8 cellular contexts compared by ENCODE assay signal in the genomic region with DNA sequence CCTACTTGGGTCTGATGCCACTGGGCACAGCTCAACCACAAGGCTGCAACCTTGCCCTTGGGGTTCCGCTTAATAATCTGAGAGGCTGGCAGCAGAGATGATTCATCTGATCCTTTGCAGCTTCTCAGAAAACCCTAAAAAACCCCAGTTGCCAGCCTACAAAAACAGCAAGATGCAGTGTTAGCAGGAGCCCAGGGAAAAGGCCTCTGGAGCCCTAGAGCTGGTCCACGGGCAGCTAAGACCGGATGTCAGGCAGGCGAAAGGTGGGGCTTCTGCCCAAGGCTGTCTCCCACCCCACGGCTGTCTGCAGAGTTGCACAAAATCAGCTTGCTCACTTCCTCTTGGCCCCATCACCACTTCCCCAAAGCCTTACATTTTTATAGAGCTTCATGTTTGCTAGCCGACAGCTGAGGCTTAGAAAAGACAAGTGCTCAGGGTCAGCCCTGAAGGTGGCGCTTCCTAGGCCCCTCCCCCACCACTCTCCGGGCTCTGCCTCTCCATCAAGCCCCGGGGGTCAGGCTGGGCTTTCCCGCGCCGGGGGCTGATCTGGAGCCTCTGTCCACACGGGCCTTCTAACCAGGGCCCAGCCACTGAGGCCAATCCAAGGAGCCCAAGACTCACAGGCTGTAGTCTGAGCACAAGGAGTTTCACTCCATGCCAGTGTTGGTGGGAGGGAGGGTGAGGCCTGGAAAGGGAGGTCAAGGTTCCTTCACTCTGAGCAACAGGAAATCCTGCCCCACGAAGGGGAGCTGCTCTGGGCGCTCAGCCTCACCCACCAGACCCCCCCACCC. TPM values are rescaled to one million over a fixed set of nuclear protein-coding genes. Genes with fewer than 3 reads are reported as not detected.
DNase-seq lines count a peak whose midpoint lies in the region; ATAC-seq and TF ChIP-seq lines count a peak whose summit lies in the region.

No MANE protein-coding gene starts in this region.

- TF ChIP-seq EP300 in esophagus muscularis mucosa (IDR thresholded peaks at IDR 0.05) = no peak

- intact Hi-C loops in esophagus muscularis mucosa (cut with DNase I) = loop anchor here (5.0 kb wide), 2 partner anchors 150 to 240 kb away; no protein-coding TSS in a partner anchor

- peak overlapping the region; percentile 42 to 93 (median 86) for H3K4me3 Mint-ChIP-seq in naive B cell
- H3K4me3 Mint-ChIP-seq in stimulated activated naive CD8-positive, alpha-beta T cell treated with anti-CD3 and anti-CD28 coated beads, Interleukin-15, amount 100 ng/mL, for 72 hours = peak overlapping the region; percentile 67 to 73

- H3K36me3 ChIP-seq in esophagus muscularis mucosa = no peaks in the 10 kb centered on the region

- peak overlapping the region; percentile 23 to 48 (median 36) for H3K4me3 ChIP-seq in esophagus muscularis mucosa

- no peaks in the 10 kb centered on the region for H3K27me3 ChIP-seq in esophagus muscularis mucosa

- 15% methylated on average over 15 of the region's 15 CpGs for WGBS in esophagus muscularis mucosa

- ATAC-seq in GM18511 (IDR thresholded peaks at IDR 0.05; ENCODE audit: unreplicated experiment) = peak; percentile 68
- ATAC-seq in HG02885 (IDR thresholded peaks at IDR 0.05; ENCODE audit: poor library complexity, unreplicated experiment) = peak; percentile 57
- ATAC-seq in naive B cell (ENCODE audit: low read depth in 2 of 2) = peak; percentile 70 to 78
- ATAC-seq in stimulated activated naive CD8-positive, alpha-beta T cell treated with anti-CD3 and anti-CD28 coated beads, Interleukin-15, amount 100 ng/mL, for 72 hours = peak; percentile 80

- no peaks in the 10 kb centered on the region for H3K27me3 Mint-ChIP-seq in naive B cell
- H3K27me3 Mint-ChIP-seq in stimulated activated naive CD8-positive, alpha-beta T cell treated with anti-CD3 and anti-CD28 coated beads, Interleukin-15, amount 100 ng/mL, for 72 hours = no peaks in the 10 kb centered on the region

- no peaks in the 10 kb centered on the region for H3K9me3 ChIP-seq in esophagus muscularis mucosa

- H3K27ac Mint-ChIP-seq in naive B cell = peak overlapping the region; percentile 86 to 98 (median 91)
- H3K27ac Mint-ChIP-seq in stimulated activated naive CD8-positive, alpha-beta T cell treated with anti-CD3 and anti-CD28 coated beads, Interleukin-15, amount 100 ng/mL, for 72 hours = peak overlapping the region; percentile 87 to 92

- no peaks in the 10 kb centered on the region for H3K36me3 Mint-ChIP-seq in naive B cell

- no peaks in the 10 kb centered on the region for H3K9me3 Mint-ChIP-seq in naive B cell
- H3K9me3 Mint-ChIP-seq in stimulated activated naive CD8-positive, alpha-beta T cell treated with anti-CD3 and anti-CD28 coated beads, Interleukin-15, amount 100 ng/mL, for 72 hours = no peaks in the 10 kb centered on the region

- TF ChIP-seq CTCF in esophagus muscularis mucosa (IDR thresholded peaks at IDR 0.05) = no peak

- TF ChIP-seq POLR2A in esophagus muscularis mucosa (IDR thresholded peaks at IDR 0.05; ENCODE audit: low read depth) = no peak

- DNase-seq in NCI-H774 (lab: John Stamatoyannopoulos, UW) (peak; percentile 45), esophagus muscularis mucosa (ENCODE audit: extremely low spot score) (peak; percentile 96), naive B cell (peak; percentile 88), NCI-H2107 treated with DMSO at 0.1 percent for 48 hours (lab: John Stamatoyannopoulos, UW; ENCODE audit: unreplicated experiment) (no peak)
- DNase-seq in activated CD8-positive, alpha-beta memory T cell treated with anti-CD3 and anti-CD28 coated beads, Interleukin-2, amount 50 U/mL, for 1 hour (ENCODE audit: extremely low read depth) = peak; percentile 25
- peak; percentile 63 to 79 for DNase-seq in stimulated activated naive CD8-positive, alpha-beta T cell treated with anti-CD3 and anti-CD28 coated beads, Interleukin-15, amount 100 ng/mL, for 72 hours

- peaks cover 44 to 66% (median 57%) of the 10 kb centered on the region in 3 donors for H3K4me1 Mint-ChIP-seq in naive B cell
- peaks cover 56% of the 10 kb centered on the region for H3K4me1 Mint-ChIP-seq in stimulated activated naive CD8-positive, alpha-beta T cell treated with anti-CD3 and anti-CD28 coated beads, Interleukin-15, amount 100 ng/mL, for 72 hours

- H3K27ac ChIP-seq in esophagus muscularis mucosa (replicated peaks in 1 of 4) = peak overlapping the region; percentile 89 to 95 (median 92)

- H3K4me1 ChIP-seq in esophagus muscularis mucosa = peaks cover 42 to 83% (median 64%) of the 10 kb centered on the region in 4 donors

RNA-seq across cellular contexts. Expression of a gene that starts 4.2 kb away (rescaled TPM):
- total RNA-seq in esophagus muscularis mucosa = 10 to 100 TPM in 1 of 4 donors, 1 to 10 TPM in 3; 4.9 to 13.3 (median 5.1) TPM
- under 1 TPM in 2 of 6 donors, not detected in 4; 0.23 to 0.39 TPM for polyA plus RNA-seq in naive B cell (ENCODE audit: low read depth in 6 of 6)

RNA-seq across cellular contexts. Expression of a gene that starts 4.2 kb away (rescaled TPM):
- total RNA-seq in esophagus muscularis mucosa = 1 to 10 TPM; 1.7 to 2.6 (median 2.3) TPM
- under 1 TPM in 1 of 6 donors, not detected in 5; 0.40 TPM for polyA plus RNA-seq in naive B cell (ENCODE audit: low read depth in 6 of 6)

RNA-seq across cellular contexts. Expression of a gene that starts 33.8 kb away (rescaled TPM):
- total RNA-seq in esophagus muscularis mucosa = 10 to 100 TPM in 3 of 4 donors, 1 to 10 TPM in 1; 7.5 to 23.0 (median 12.2) TPM
- polyA plus RNA-seq in naive B cell (ENCODE audit: low read depth in 6 of 6) = 100 to 1,000 TPM; 349 to 661 (median 403) TPM

RNA-seq across cellular contexts. Expression of a gene that starts 58.3 kb away (rescaled TPM):
- total RNA-seq in esophagus muscularis mucosa = 100 to 1,000 TPM; 177 to 203 (median 192) TPM
- polyA plus RNA-seq in naive B cell (ENCODE audit: low read depth in 6 of 6) = 100 to 1,000 TPM; 356 to 441 (median 405) TPM

RNA-seq across cellular contexts. Expression of a gene that starts 58.5 kb away (rescaled TPM):
- 10 to 100 TPM; 20.8 to 27.6 (median 25.7) TPM for total RNA-seq in esophagus muscularis mucosa
- polyA plus RNA-seq in naive B cell (ENCODE audit: low read depth in 6 of 6) = 10 to 100 TPM; 46.4 to 61.2 (median 54.8) TPM
